13 cellular contexts compared by ENCODE assay signal in genomic region chr2:8524388-8524787, GRCh38.
DNase-seq lines count a peak whose midpoint lies in the region; ATAC-seq, FAIRE-seq and TF ChIP-seq lines count a peak whose summit lies in the region.
"Had no signal": no experiment of that assay in that cellular context is flagged by ENCODE, and none has a peak within 500 bp of the region (broad histone marks: within the 10 kb centered on the region; RNA-seq: fewer than 3 reads in every experiment).

No MANE protein-coding gene starts in this region.

- TF ChIP-seq POLR2A in GM12892 (IDR thresholded peaks at IDR 0.05; ENCODE audit: low read depth, low read length) (no peak), K562 (conservative IDR thresholded peaks at IDR 0.05) (no peak), sigmoid colon (IDR thresholded peaks at IDR 0.05) (no peak), vagina (IDR thresholded peaks at IDR 0.05) (no peak)

- H3K9me1 ChIP-seq in K562 (ENCODE audit: control insufficient read depth, insufficient read depth, low read length) = no peaks in the 10 kb centered on the region

- H3K36me3 Mint-ChIP-seq in CD8-positive, alpha-beta memory T cell = no peaks in the 10 kb centered on the region
- no peaks in the 10 kb centered on the region for H3K36me3 Mint-ChIP-seq in nephron progenitor cell (ENCODE audit: low read depth)
- peaks cover 6% of the 10 kb centered on the region for H3K36me3 Mint-ChIP-seq in activated naive CD4-positive, alpha-beta T cell treated with anti-CD3 and anti-CD28 coated beads, Interleukin-2, amount 10 ng/mL, durations not matched to agents 7 days and 5 days

- WGBS in K562 (ENCODE audit: insufficient coverage, low coverage, missing lambda C conversion rate) = 78% methylated on average over 9 of the region's 9 CpGs
- 97 to 98% methylated on average over 9 of the region's 9 CpGs for WGBS in sigmoid colon, 2 donors

- peaks cover 0 to 2% of the 10 kb centered on the region in 2 donors for H3K27me3 Mint-ChIP-seq in CD8-positive, alpha-beta memory T cell
- H3K27me3 Mint-ChIP-seq in nephron progenitor cell (ENCODE audit: low read depth, poor library complexity) = peaks cover 14% of the 10 kb centered on the region
- peaks cover 6% of the 10 kb centered on the region for H3K27me3 Mint-ChIP-seq in activated naive CD4-positive, alpha-beta T cell treated with anti-CD3 and anti-CD28 coated beads, Interleukin-2, amount 10 ng/mL, durations not matched to agents 7 days and 5 days

- TF ChIP-seq RAD21 in K562 (CRISPR knock-in tag; conservative IDR thresholded peaks at IDR 0.05 in 1 of 2, IDR thresholded peaks at IDR 0.05 in 1 of 2) = no peak

- H3K4me1 ChIP-seq in CD8-positive, alpha-beta memory T cell (ENCODE audit: insufficient read depth, low read length) = peaks cover 42% of the 10 kb centered on the region
- H3K4me1 ChIP-seq in K562 (replicated peaks in 1 of 2; ENCODE audit: control insufficient read depth in 2 of 2, insufficient read depth in 2 of 2, low read length in 2 of 2) = peaks cover 20 to 24% of the 10 kb centered on the region in 2 experiments
- H3K4me1 ChIP-seq in sigmoid colon = no peaks in the 10 kb centered on the region
- H3K4me1 ChIP-seq in vagina = peaks cover 25% of the 10 kb centered on the region

- FAIRE-seq in GM12892 (lab: Jason Lieb, UNC) (peak; percentile 14), K562 (lab: Jason Lieb, UNC) (peak; percentile 48)
- FAIRE-seq: HTR-8/SVneo had no signal

- in situ Hi-C loops in K562 (cut with MboI) = no loop called here

- no peak overlapping the region for H3K9ac ChIP-seq in K562 (ENCODE audit: insufficient read depth in 1 of 2, low read depth in 2 of 2, low read length in 2 of 2)

- no peak overlapping the region for H3K4me3 Mint-ChIP-seq in CD8-positive, alpha-beta memory T cell
- H3K4me3 Mint-ChIP-seq in nephron progenitor cell = no peak overlapping the region
- H3K4me3 Mint-ChIP-seq in activated naive CD4-positive, alpha-beta T cell treated with anti-CD3 and anti-CD28 coated beads, Interleukin-2, amount 10 ng/mL, durations not matched to agents 7 days and 5 days = no peak overlapping the region
- H3K4me3 Mint-ChIP-seq: B cell had no signal

- H3K9me3 Mint-ChIP-seq in CD8-positive, alpha-beta memory T cell = no peaks in the 10 kb centered on the region
- peaks cover 3% of the 10 kb centered on the region for H3K9me3 Mint-ChIP-seq in nephron progenitor cell
- H3K9me3 Mint-ChIP-seq in activated naive CD4-positive, alpha-beta T cell treated with anti-CD3 and anti-CD28 coated beads, Interleukin-2, amount 10 ng/mL, durations not matched to agents 7 days and 5 days = peaks cover 5% of the 10 kb centered on the region

- CTCF ChIA-PET in CD8-positive, alpha-beta memory T cell (lab: Charles Lee) = interaction anchor here (2.1 kb wide), 1 partner anchor 14 kb away, joined by 6 read pairs; no protein-coding TSS in a partner anchor
- CTCF ChIA-PET in K562 (lab: Yijun Ruan, JAX; ENCODE audit: low intra/inter-chr PET ratio) = interaction anchor here (1.5 to 3.9 kb wide), 2 partner anchors 139 to 161 kb away, joined by 3 to 41 read pairs; no protein-coding TSS in a partner anchor
- CTCF ChIA-PET in activated naive CD4-positive, alpha-beta T cell treated with anti-CD3 and anti-CD28 coated beads, Interleukin-2, amount 10 ng/mL, durations not matched to agents 7 days and 5 days (lab: Charles Lee) = no interaction called here

- H3K9me3 ChIP-seq in CD8-positive, alpha-beta memory T cell (ENCODE audit: low read length) = no peaks in the 10 kb centered on the region
- H3K9me3 ChIP-seq in K562 (replicated peaks; ENCODE audit: control insufficient read depth, insufficient read depth, low read depth, low read length) (no peaks in the 10 kb centered on the region), sigmoid colon (no peaks in the 10 kb centered on the region), vagina (no peaks in the 10 kb centered on the region)

- POLR2A ChIA-PET in CD8-positive, alpha-beta memory T cell (lab: Charles Lee) = no interaction called here
- POLR2A ChIA-PET in K562 (lab: Yijun Ruan, JAX) = interaction anchor here (2.5 kb wide), 1 partner anchor 158 kb away, joined by 42 read pairs; the partner anchor contains the start of gene ID2

- H3K4me1 Mint-ChIP-seq in CD8-positive, alpha-beta memory T cell = peaks cover 62 to 67% (median 66%) of the 10 kb centered on the region in 3 donors
- peaks cover 58% of the 10 kb centered on the region for H3K4me1 Mint-ChIP-seq in nephron progenitor cell
- peaks cover 64% of the 10 kb centered on the region for H3K4me1 Mint-ChIP-seq in activated naive CD4-positive, alpha-beta T cell treated with anti-CD3 and anti-CD28 coated beads, Interleukin-2, amount 10 ng/mL, durations not matched to agents 7 days and 5 days

- no peak for ATAC-seq in K562
- ATAC-seq: PC-3 had no signal

- intact Hi-C loops in K562 (cut with micrococcal nuclease) (loop anchor here (2.0 to 10.0 kb wide), 2 partner anchors 104 to 620 kb away; no protein-coding TSS in a partner anchor), sigmoid colon (cut with DNase I) (no loop called here), vagina (cut with DNase I) (no loop called here)

- no TSS peak for BruUV-seq in K562 (replicated peaks; lab: Mats Ljungman, UMichigan)

- no peak overlapping the region for H3K27ac ChIP-seq in CD8-positive, alpha-beta memory T cell (ENCODE audit: low read depth, low read length)
- H3K27ac ChIP-seq in K562 (ENCODE audit: extremely low read depth, low read depth, low read length) (no peak overlapping the region), sigmoid colon (no peak overlapping the region), vagina (no peak overlapping the region)

- no peaks in the 10 kb centered on the region for H3K27me3 ChIP-seq in CD8-positive, alpha-beta memory T cell (ENCODE audit: insufficient read depth, low read length, poor library complexity, severe bottlenecking)
- H3K27me3 ChIP-seq in K562 (ENCODE audit: control insufficient read depth in 2 of 2, insufficient read depth in 2 of 2, low read length in 2 of 2) (peaks cover 4 to 5% of the 10 kb centered on the region in 2 experiments; a peak in 4 of 5 replicates), sigmoid colon (no peaks in the 10 kb centered on the region), vagina (no peaks in the 10 kb centered on the region)

- no peaks in the 10 kb centered on the region for H4K20me1 ChIP-seq in K562 (replicated peaks; ENCODE audit: control insufficient read depth, insufficient read depth, low read length)

- peak overlapping the region in 5 of 8 donors; percentile 23 to 97 (median 66) for H3K27ac Mint-ChIP-seq in CD8-positive, alpha-beta memory T cell
- H3K27ac Mint-ChIP-seq in nephron progenitor cell = peak overlapping the region; percentile 71
- no peak overlapping the region for H3K27ac Mint-ChIP-seq in activated naive CD4-positive, alpha-beta T cell treated with anti-CD3 and anti-CD28 coated beads, Interleukin-2, amount 10 ng/mL, durations not matched to agents 7 days and 5 days
- H3K27ac Mint-ChIP-seq: B cell had no signal

- H3K4me2 ChIP-seq in K562 (ENCODE audit: insufficient read depth, low read length) = no peak overlapping the region

- H3K79me2 ChIP-seq in K562 (ENCODE audit: control insufficient read depth, insufficient read depth, low read length) = no peaks in the 10 kb centered on the region

- H3K36me3 ChIP-seq in CD8-positive, alpha-beta memory T cell (ENCODE audit: insufficient read depth, low read length) = no peaks in the 10 kb centered on the region
- H3K36me3 ChIP-seq in K562 (ENCODE audit: control insufficient read depth, insufficient read depth, low read length) (no peaks in the 10 kb centered on the region), sigmoid colon (no peaks in the 10 kb centered on the region), vagina (no peaks in the 10 kb centered on the region)

- no peak for DNase-seq in CD8-positive, alpha-beta memory T cell
- DNase-seq in GM12892 (ENCODE audit: insufficient read length) (no peak), K562 (ENCODE audit: extremely low read depth in 1 of 4, low spot score in 3 of 4) (no peak), nephron progenitor cell (no peak), sigmoid colon (no peak), vagina (ENCODE audit: extremely low spot score in 2 of 2) (no peak)
- no peak for DNase-seq in activated naive CD4-positive, alpha-beta T cell treated with anti-CD3 and anti-CD28 coated beads, Interleukin-2, amount 10 ng/mL, durations not matched to agents 7 days and 5 days
- DNase-seq: DMS153, NCI-H1694, NCI-H526 treated with DMSO at 0.1 percent for 48 hours, PC-3 had no signal

- TF ChIP-seq EP300 in K562 (IDR thresholded peaks at IDR 0.05; ENCODE audit: low read length) (no peak), sigmoid colon (IDR thresholded peaks at IDR 0.05) (no peak)

- TF ChIP-seq CTCF in K562 (IDR thresholded peaks at IDR 0.05 in 2 of 3, conservative IDR thresholded peaks at IDR 0.05 in 1 of 3; ENCODE audit: insufficient read depth in 2 of 3, low read depth in 1 of 3, low read length in 3 of 3) (no peak), nephron progenitor cell (IDR thresholded peaks at IDR 0.05) (no peak), sigmoid colon (IDR thresholded peaks at IDR 0.05) (no peak), vagina (IDR thresholded peaks at IDR 0.05) (no peak)

- no peak overlapping the region for H3K4me3 ChIP-seq in CD8-positive, alpha-beta memory T cell (ENCODE audit: low read length)
- no peak overlapping the region for H3K4me3 ChIP-seq in K562
- no peak overlapping the region for H3K4me3 ChIP-seq in sigmoid colon
- H3K4me3 ChIP-seq in vagina = no peak overlapping the region

- no peak overlapping the region for H2AFZ ChIP-seq in K562 (ENCODE audit: low read depth, low read length)

TF ChIP-seq in K562, 482 proteins besides CTCF, POLR2A, EP300 and RAD21:
- TF ChIP-seq ESRRA (IDR thresholded peaks at IDR 0.05; ENCODE audit: borderline replicate concordance, low read depth) (0 out of 2 replicates have a peak, but pooled peaks have one; percentile 48), CCNT2 (IDR thresholded peaks at IDR 0.05; ENCODE audit: borderline replicate concordance, extremely low read depth, insufficient read length, low read depth, low read length) (no peak)
